18 cellular contexts compared by ENCODE assay signal in the genomic region with DNA sequence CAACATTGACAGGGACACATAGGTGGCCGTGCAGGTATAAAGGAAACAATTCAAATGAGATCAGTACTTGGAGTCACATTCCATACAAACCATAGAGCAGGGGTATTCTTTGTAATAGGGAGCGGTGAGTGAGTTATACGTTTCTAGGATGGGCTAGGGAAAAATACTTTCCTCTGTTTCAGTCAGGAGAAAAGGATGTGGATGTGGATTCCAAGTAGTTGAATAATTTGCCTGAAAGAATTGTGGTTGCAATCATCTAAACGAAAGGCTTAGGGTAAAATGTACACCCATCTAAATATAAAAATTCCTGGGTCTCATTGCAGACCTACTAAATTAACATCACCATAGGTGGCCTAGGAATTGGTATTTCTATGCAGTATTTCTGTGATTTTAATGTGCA.
DNase-seq lines count a peak whose midpoint lies in the region; ATAC-seq and TF ChIP-seq lines count a peak whose summit lies in the region.
"Had no signal": no experiment of that assay in that cellular context is flagged by ENCODE, and none has a peak within 500 bp of the region (broad histone marks: within the 10 kb centered on the region; RNA-seq: fewer than 3 reads in every experiment).

No MANE protein-coding gene starts in this region.

- POLR2A ChIA-PET in AG04450 (lab: Yijun Ruan, JAX): no interaction called here

- CTCF ChIA-PET in AG04450 (lab: Charles Lee): no interaction called here

- no peak for TF ChIP-seq CTCF in AG04450 (IDR thresholded peaks at IDR 0.05; ENCODE audit: low read depth, low read length)
- no peak for TF ChIP-seq CTCF in HFFc6 (IDR thresholded peaks at IDR 0.05)

- peaks cover 64% of the 10 kb centered on the region for H3K4me1 Mint-ChIP-seq in HFFc6 (ENCODE audit: low read depth)
- H3K4me1 Mint-ChIP-seq: CD8-positive, alpha-beta memory T cell had no signal

- H3K27ac ChIP-seq in AG04450 (ENCODE audit: low read depth, low read length): peak overlapping the region; percentile 49
- H3K27ac ChIP-seq: A549, spleen had no signal

- H3K36me3 Mint-ChIP-seq in HFFc6 (ENCODE audit: low read depth): peaks cover 10% of the 10 kb centered on the region
- H3K36me3 Mint-ChIP-seq: CD8-positive, alpha-beta memory T cell had no signal

- no peaks in the 10 kb centered on the region for H3K27me3 ChIP-seq in AG04450 (ENCODE audit: control insufficient read depth, insufficient read depth, low read length)
- H3K27me3 ChIP-seq: spleen had no signal

- DNase-seq in AG04450 (ENCODE audit: low read depth, low spot score) (peak; percentile 64), HFFc6 (peak; percentile 87), glomerular visceral epithelial cell (ENCODE audit: extremely low spot score) (peak; percentile 66), NCI-H82 treated with DMSO at 0.1 percent for 48 hours (lab: John Stamatoyannopoulos, UW; ENCODE audit: unreplicated experiment) (no peak), SW 1271 (lab: John Stamatoyannopoulos, UW) (no peak), KBM-7 (no peak)
- no peak for DNase-seq in stimulated activated CD4-positive, alpha-beta T cell treated with anti-CD3 and anti-CD28 coated beads, Interleukin-15, amount 100 ng/mL, for 24 hours
- DNase-seq: activated effector memory CD4-positive, alpha-beta T cell treated with anti-CD3 and anti-CD28 coated beads, Interleukin-2, amount 50 U/mL, for 16 hours; amygdala; CD8-positive, alpha-beta memory T cell; effector memory CD8-positive, alpha-beta T cell; left colon; NCI-H2029 treated with DMSO at 0.1 percent for 48 hours; SIG-M5; spleen; T-helper 2 cell had no signal

- H3K27me3 Mint-ChIP-seq in HFFc6 (ENCODE audit: insufficient read depth): 0 out of 2 replicates have a peak, but pooled peaks cover 2% of the 10 kb centered on the region
- H3K27me3 Mint-ChIP-seq: effector memory CD8-positive, alpha-beta T cell had no signal

- H3K27ac Mint-ChIP-seq in HFFc6: peak overlapping the region; percentile 91
- H3K27ac Mint-ChIP-seq: CD8-positive, alpha-beta memory T cell; effector memory CD8-positive, alpha-beta T cell had no signal

- peak overlapping the region; percentile 35 for H3K4me3 Mint-ChIP-seq in HFFc6
- H3K4me3 Mint-ChIP-seq: CD8-positive, alpha-beta memory T cell; effector memory CD8-positive, alpha-beta T cell had no signal

- H3K4me3 ChIP-seq in AG04450 (ENCODE audit: low read depth, low read length): no peak overlapping the region
- H3K4me3 ChIP-seq: A549, spleen had no signal

- H3K9me3 Mint-ChIP-seq in HFFc6: no peaks in the 10 kb centered on the region

- in situ Hi-C loops in KBM-7 (cut with MboI; ENCODE audit: low pct_unique_long_range_greater_than_20kb, low sequenced_read_pairs): no loop called here

- peak; percentile 59; the same call in 2 of the 3 replicates for ATAC-seq in SK-N-SH treated with all-trans-retinoic acid at 6 μM for 48 hours
- ATAC-seq: A549; effector memory CD8-positive, alpha-beta T cell; left colon had no signal

- no peaks in the 10 kb centered on the region for H3K9me3 ChIP-seq in AG04450 (ENCODE audit: control insufficient read depth, insufficient read depth, low read length)
- H3K9me3 ChIP-seq: A549, spleen had no signal

TF ChIP-seq in SK-N-SH treated with all-trans-retinoic acid at 6 μM for 48 hours, 23 proteins besides CTCF, POLR2A, EP300 and RAD21:
- TF ChIP-seq GLIS3 (CRISPR knock-in tag; IDR thresholded peaks at IDR 0.05) (no peak), BACH2 (CRISPR knock-in tag; IDR thresholded peaks at IDR 0.05; ENCODE audit: borderline replicate concordance) (no peak), TCF4 (CRISPR knock-in tag; IDR thresholded peaks at IDR 0.05; ENCODE audit: borderline replicate concordance) (no peak)
- TF ChIP-seq, protein P1, sequence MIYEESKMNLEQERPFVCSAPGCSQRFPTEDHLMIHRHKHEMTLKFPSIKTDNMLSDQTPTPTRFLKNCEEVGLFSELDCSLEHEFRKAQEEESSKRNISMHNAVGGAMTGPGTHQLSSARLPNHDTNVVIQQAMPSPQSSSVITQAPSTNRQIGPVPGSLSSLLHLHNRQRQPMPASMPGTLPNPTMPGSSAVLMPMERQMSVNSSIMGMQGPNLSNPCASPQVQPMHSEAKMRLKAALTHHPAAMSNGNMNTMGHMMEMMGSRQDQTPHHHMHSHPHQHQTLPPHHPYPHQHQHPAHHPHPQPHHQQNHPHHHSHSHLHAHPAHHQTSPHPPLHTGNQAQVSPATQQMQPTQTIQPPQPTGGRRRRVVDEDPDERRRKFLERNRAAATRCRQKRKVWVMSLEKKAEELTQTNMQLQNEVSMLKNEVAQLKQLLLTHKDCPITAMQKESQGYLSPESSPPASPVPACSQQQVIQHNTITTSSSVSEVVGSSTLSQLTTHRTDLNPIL (CRISPR knock-in tag; IDR thresholded peaks at IDR 0.05; ENCODE audit: low read depth): no peak
- TF ChIP-seq, protein P2, sequence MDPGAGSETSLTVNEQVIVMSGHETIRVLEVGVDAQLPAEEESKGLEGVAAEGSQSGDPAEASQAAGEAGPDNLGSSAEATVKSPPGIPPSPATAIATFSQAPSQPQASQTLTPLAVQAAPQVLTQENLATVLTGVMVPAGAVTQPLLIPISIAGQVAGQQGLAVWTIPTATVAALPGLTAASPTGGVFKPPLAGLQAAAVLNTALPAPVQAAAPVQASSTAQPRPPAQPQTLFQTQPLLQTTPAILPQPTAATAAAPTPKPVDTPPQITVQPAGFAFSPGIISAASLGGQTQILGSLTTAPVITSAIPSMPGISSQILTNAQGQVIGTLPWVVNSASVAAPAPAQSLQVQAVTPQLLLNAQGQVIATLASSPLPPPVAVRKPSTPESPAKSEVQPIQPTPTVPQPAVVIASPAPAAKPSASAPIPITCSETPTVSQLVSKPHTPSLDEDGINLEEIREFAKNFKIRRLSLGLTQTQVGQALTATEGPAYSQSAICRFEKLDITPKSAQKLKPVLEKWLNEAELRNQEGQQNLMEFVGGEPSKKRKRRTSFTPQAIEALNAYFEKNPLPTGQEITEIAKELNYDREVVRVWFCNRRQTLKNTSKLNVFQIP (CRISPR knock-in tag; IDR thresholded peaks at IDR 0.05; ENCODE audit: borderline replicate concordance, low read depth): no peak
- TF ChIP-seq, protein P3, sequence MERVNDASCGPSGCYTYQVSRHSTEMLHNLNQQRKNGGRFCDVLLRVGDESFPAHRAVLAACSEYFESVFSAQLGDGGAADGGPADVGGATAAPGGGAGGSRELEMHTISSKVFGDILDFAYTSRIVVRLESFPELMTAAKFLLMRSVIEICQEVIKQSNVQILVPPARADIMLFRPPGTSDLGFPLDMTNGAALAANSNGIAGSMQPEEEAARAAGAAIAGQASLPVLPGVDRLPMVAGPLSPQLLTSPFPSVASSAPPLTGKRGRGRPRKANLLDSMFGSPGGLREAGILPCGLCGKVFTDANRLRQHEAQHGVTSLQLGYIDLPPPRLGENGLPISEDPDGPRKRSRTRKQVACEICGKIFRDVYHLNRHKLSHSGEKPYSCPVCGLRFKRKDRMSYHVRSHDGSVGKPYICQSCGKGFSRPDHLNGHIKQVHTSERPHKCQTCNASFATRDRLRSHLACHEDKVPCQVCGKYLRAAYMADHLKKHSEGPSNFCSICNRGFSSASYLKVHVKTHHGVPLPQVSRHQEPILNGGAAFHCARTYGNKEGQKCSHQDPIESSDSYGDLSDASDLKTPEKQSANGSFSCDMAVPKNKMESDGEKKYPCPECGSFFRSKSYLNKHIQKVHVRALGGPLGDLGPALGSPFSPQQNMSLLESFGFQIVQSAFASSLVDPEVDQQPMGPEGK (CRISPR knock-in tag; IDR thresholded peaks at IDR 0.05; ENCODE audit: borderline replicate concordance): no peak
- TF ChIP-seq, protein P4, sequence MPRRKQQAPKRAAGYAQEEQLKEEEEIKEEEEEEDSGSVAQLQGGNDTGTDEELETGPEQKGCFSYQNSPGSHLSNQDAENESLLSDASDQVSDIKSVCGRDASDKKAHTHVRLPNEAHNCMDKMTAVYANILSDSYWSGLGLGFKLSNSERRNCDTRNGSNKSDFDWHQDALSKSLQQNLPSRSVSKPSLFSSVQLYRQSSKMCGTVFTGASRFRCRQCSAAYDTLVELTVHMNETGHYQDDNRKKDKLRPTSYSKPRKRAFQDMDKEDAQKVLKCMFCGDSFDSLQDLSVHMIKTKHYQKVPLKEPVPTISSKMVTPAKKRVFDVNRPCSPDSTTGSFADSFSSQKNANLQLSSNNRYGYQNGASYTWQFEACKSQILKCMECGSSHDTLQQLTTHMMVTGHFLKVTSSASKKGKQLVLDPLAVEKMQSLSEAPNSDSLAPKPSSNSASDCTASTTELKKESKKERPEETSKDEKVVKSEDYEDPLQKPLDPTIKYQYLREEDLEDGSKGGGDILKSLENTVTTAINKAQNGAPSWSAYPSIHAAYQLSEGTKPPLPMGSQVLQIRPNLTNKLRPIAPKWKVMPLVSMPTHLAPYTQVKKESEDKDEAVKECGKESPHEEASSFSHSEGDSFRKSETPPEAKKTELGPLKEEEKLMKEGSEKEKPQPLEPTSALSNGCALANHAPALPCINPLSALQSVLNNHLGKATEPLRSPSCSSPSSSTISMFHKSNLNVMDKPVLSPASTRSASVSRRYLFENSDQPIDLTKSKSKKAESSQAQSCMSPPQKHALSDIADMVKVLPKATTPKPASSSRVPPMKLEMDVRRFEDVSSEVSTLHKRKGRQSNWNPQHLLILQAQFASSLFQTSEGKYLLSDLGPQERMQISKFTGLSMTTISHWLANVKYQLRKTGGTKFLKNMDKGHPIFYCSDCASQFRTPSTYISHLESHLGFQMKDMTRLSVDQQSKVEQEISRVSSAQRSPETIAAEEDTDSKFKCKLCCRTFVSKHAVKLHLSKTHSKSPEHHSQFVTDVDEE (CRISPR knock-in tag; IDR thresholded peaks at IDR 0.05): no peak

Comparison
In these comparisons a context has a peak if more than half of its experiments do, and no peak if none do; other contexts are left out.
1. DNase-seq: peak in AG04450 (single experiment), HFFc6 (single experiment) and glomerular visceral epithelial cell (single experiment); none in NCI-H82 treated with DMSO at 0.1 percent for 48 hours (single experiment), SW 1271 (0 of 2), KBM-7 (single experiment) and stimulated activated CD4-positive, alpha-beta T cell treated with anti-CD3 and anti-CD28 coated beads, Interleukin-15, amount 100 ng/mL, for 24 hours (single experiment).